Comparison of ENCODE assay signal across 28 cellular contexts in genomic region chr17:60685437-60685836, GRCh38.
"Had no signal": no experiment of that assay in that cellular context is flagged by ENCODE, and none has a peak within 500 bp of the region (broad histone marks: within the 10 kb centered on the region; RNA-seq: fewer than 3 reads in every experiment).

No MANE protein-coding gene starts in this region.

- H3K36me3 ChIP-seq: colonic mucosa had no signal

- H3K4me3 Mint-ChIP-seq: dendritic cell treated with granulocyte-macrophage colony-stimulating factor and Interleukin-4, amounts not matched to agents 40 ng/mL and 50 ng/mL, for 4 days; effector memory CD8-positive, alpha-beta T cell; endodermal cell had no signal

- H3K4me1 Mint-ChIP-seq: endodermal cell had no signal

- H3K27ac ChIP-seq: colonic mucosa, coronary artery, dorsolateral prefrontal cortex, epithelial cell of prostate, esophagus muscularis mucosa, esophagus squamous epithelium, foreskin keratinocyte, gastrocnemius medialis, gastroesophageal sphincter, heart left ventricle, heart right ventricle had no signal

- H3K4me3 ChIP-seq: colonic mucosa, coronary artery, dorsolateral prefrontal cortex, esophagus muscularis mucosa, esophagus squamous epithelium, gastrocnemius medialis, gastroesophageal sphincter, heart left ventricle, heart right ventricle had no signal

- ATAC-seq: effector memory CD8-positive, alpha-beta T cell; esophagus mucosa; foreskin keratinocyte; gastrocnemius medialis; gastroesophageal sphincter; heart left ventricle; heart right ventricle had no signal

- DNase-seq: colonic mucosa; cortex of kidney; dermis blood vessel endothelial cell; dorsolateral prefrontal cortex; effector CD4-positive, alpha-beta T cell; effector CD8-positive, alpha-beta T cell; effector memory CD4-positive, alpha-beta T cell; effector memory CD8-positive, alpha-beta T cell; endodermal cell; erythroblast; esophagus squamous epithelium; foreskin fibroblast; foreskin keratinocyte; foreskin melanocyte; gastrocnemius medialis; glutamatergic neuron; heart left ventricle; heart right ventricle had no signal

- H3K9me3 Mint-ChIP-seq: dendritic cell treated with granulocyte-macrophage colony-stimulating factor and Interleukin-4, amounts not matched to agents 40 ng/mL and 50 ng/mL, for 4 days; effector memory CD8-positive, alpha-beta T cell; endodermal cell had no signal

- H3K27ac Mint-ChIP-seq: dendritic cell treated with granulocyte-macrophage colony-stimulating factor and Interleukin-4, amounts not matched to agents 40 ng/mL and 50 ng/mL, for 4 days; effector memory CD8-positive, alpha-beta T cell; endodermal cell had no signal

- H3K27me3 ChIP-seq: colonic mucosa, dorsolateral prefrontal cortex, esophagus muscularis mucosa, esophagus squamous epithelium, foreskin keratinocyte, gastrocnemius medialis, gastroesophageal sphincter, heart left ventricle, heart right ventricle had no signal

- H3K9me3 ChIP-seq: colonic mucosa, esophagus muscularis mucosa, esophagus squamous epithelium, gastrocnemius medialis, gastroesophageal sphincter, heart left ventricle, heart right ventricle had no signal

- H3K4me1 ChIP-seq: colonic mucosa, esophagus muscularis mucosa, esophagus squamous epithelium, gastrocnemius medialis, gastroesophageal sphincter, heart left ventricle, heart right ventricle had no signal

- FAIRE-seq: colon, endometrium, endothelial cell of umbilical vein, frontal cortex had no signal

- H3K27me3 Mint-ChIP-seq: dendritic cell treated with granulocyte-macrophage colony-stimulating factor and Interleukin-4, amounts not matched to agents 40 ng/mL and 50 ng/mL, for 4 days; effector memory CD8-positive, alpha-beta T cell had no signal
